13 cellular contexts compared by ENCODE assay signal in the genomic region with DNA sequence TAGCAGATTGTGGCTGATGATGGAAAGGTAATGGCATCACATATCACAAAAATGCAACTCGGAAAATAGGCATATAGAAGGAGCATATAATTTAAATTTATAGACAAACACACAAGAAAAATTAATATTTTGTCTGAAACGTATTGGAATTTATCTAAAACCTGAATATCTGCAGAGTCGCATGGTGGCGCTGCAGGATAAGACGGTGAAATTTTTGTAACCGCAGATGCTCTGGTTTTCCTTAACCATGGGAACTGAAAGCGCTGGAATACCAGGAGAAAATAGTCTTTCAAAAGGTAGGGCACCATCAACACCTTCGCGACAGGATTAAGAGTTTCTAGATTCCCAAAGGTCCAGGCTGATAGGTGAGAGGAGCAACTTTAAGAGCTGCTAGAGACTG. TPM values are rescaled to one million over a fixed set of nuclear protein-coding genes. Genes with fewer than 3 reads are reported as not detected.
A peak's percentile ranks its signal among the peaks of the same experiment; 100 is the strongest.
DNase-seq lines count a peak whose midpoint lies in the region; ATAC-seq, FAIRE-seq and TF ChIP-seq lines count a peak whose summit lies in the region.
"Had no signal": no experiment of that assay in that cellular context is flagged by ENCODE, and none has a peak within 500 bp of the region (broad histone marks: within the 10 kb centered on the region; RNA-seq: fewer than 3 reads in every experiment).

No MANE protein-coding gene starts in this region.

- FAIRE-seq in GM19239 (lab: Jason Lieb, UNC), result no peak

- peaks cover 25% of the 10 kb centered on the region for H3K36me3 Mint-ChIP-seq in WTC11
- H3K36me3 Mint-ChIP-seq in glutamatergic neuron (ENCODE audit: unreplicated experiment), result peaks cover 35% of the 10 kb centered on the region
- H3K36me3 Mint-ChIP-seq in activated CD4-positive, alpha-beta memory T cell treated with anti-CD3 and anti-CD28 coated beads for 36 hours, result peaks cover 21% of the 10 kb centered on the region
- H3K36me3 Mint-ChIP-seq in mesothelial cell of epicardium, result peaks cover 38% of the 10 kb centered on the region

- POLR2A ChIA-PET in WTC11 (lab: Charles Lee), result interaction anchor here (0.9 kb wide), 1 partner anchor 11 kb away, joined by 3 read pairs; a partner anchor contains a TSS
- POLR2A ChIA-PET in activated CD4-positive, alpha-beta memory T cell treated with anti-CD3 and anti-CD28 coated beads for 36 hours (lab: Charles Lee), result no interaction called here

- H3K4me1 Mint-ChIP-seq in WTC11 (peaks cover 5% of the 10 kb centered on the region), glutamatergic neuron (ENCODE audit: low read depth, unreplicated experiment) (no peaks in the 10 kb centered on the region), mesothelial cell of epicardium (no peaks in the 10 kb centered on the region)
- H3K4me1 Mint-ChIP-seq in activated CD4-positive, alpha-beta memory T cell treated with anti-CD3 and anti-CD28 coated beads for 36 hours (ENCODE audit: low read depth), result no peaks in the 10 kb centered on the region
- H3K4me1 Mint-ChIP-seq: activated naive CD4-positive, alpha-beta T cell treated with anti-CD3 and anti-CD28 coated beads, Interleukin-2, amount 10 ng/mL, durations not matched to agents 7 days and 5 days had no signal

- H3K9me3 Mint-ChIP-seq in WTC11 (peaks cover 22% of the 10 kb centered on the region), glutamatergic neuron (ENCODE audit: unreplicated experiment) (peaks cover 19% of the 10 kb centered on the region), mesothelial cell of epicardium (peaks cover 59% of the 10 kb centered on the region)
- H3K9me3 Mint-ChIP-seq in activated CD4-positive, alpha-beta memory T cell treated with anti-CD3 and anti-CD28 coated beads for 36 hours, result peaks cover 29% of the 10 kb centered on the region

- no peak for ATAC-seq in right cardiac atrium
- ATAC-seq in left cardiac atrium, result no peak
- ATAC-seq in WTC11, result peak; percentile 64
- ATAC-seq: stimulated activated naive CD8-positive, alpha-beta T cell treated with anti-CD3 and anti-CD28 coated beads, Interleukin-15, Interleukin-2, amounts not matched to agents 100 U/mL and 50 U/mL, for 24 hours had no signal

- H3K4me3 Mint-ChIP-seq in WTC11 (peak overlapping the region; percentile 69), glutamatergic neuron (ENCODE audit: unreplicated experiment) (peak overlapping the region; percentile 82), mesothelial cell of epicardium (no peak overlapping the region)
- no peak overlapping the region for H3K4me3 Mint-ChIP-seq in activated CD4-positive, alpha-beta memory T cell treated with anti-CD3 and anti-CD28 coated beads for 36 hours
- H3K4me3 Mint-ChIP-seq: activated naive CD4-positive, alpha-beta T cell treated with anti-CD3 and anti-CD28 coated beads, Interleukin-2, amount 10 ng/mL, durations not matched to agents 7 days and 5 days had no signal

- peaks cover 6% of the 10 kb centered on the region for H3K9me3 ChIP-seq in right cardiac atrium (ENCODE audit: control insufficient read depth, low read length)

- no peaks in the 10 kb centered on the region for H3K27me3 ChIP-seq in right cardiac atrium (ENCODE audit: control insufficient read depth, insufficient read depth)

- 5% methylated on average over 9 of the region's 9 CpGs for WGBS in right cardiac atrium

- H3K27ac ChIP-seq in right cardiac atrium (ENCODE audit: low read length), result no peak overlapping the region

- H3K4me3 ChIP-seq in right cardiac atrium (ENCODE audit: low read length), result peak overlapping the region; percentile 30

- no peak overlapping the region for H3K27ac Mint-ChIP-seq in WTC11
- peak overlapping the region; percentile 86 for H3K27ac Mint-ChIP-seq in glutamatergic neuron (ENCODE audit: unreplicated experiment)
- H3K27ac Mint-ChIP-seq in activated CD4-positive, alpha-beta memory T cell treated with anti-CD3 and anti-CD28 coated beads for 36 hours, result no peak overlapping the region
- H3K27ac Mint-ChIP-seq in mesothelial cell of epicardium, result no peak overlapping the region
- H3K27ac Mint-ChIP-seq: activated naive CD4-positive, alpha-beta T cell treated with anti-CD3 and anti-CD28 coated beads, Interleukin-2, amount 10 ng/mL, durations not matched to agents 7 days and 5 days had no signal

- TF ChIP-seq CTCF in WTC11 (IDR thresholded peaks at IDR 0.05), result peak; percentile 45
- TF ChIP-seq CTCF in glutamatergic neuron (IDR thresholded peaks at IDR 0.05; ENCODE audit: partially characterized antibody, unreplicated experiment), result no peak
- TF ChIP-seq CTCF in mesothelial cell of epicardium (IDR thresholded peaks at IDR 0.05; ENCODE audit: unreplicated experiment), result no peak

- intact Hi-C loops in right cardiac atrium (cut with DNase I), result loop anchor here in 1 of 4 donors (10.0 kb wide), 1 partner anchor 171 kb away; a partner anchor contains a TSS
- intact Hi-C loops in left cardiac atrium (cut with DNase I), result no loop called here
- intact Hi-C loops in activated CD4-positive, alpha-beta memory T cell treated with anti-CD3 and anti-CD28 coated beads for 36 hours (cut with micrococcal nuclease), result no loop called here

- no peak for DNase-seq in right cardiac atrium
- no peak for DNase-seq in left cardiac atrium
- DNase-seq in WTC11 (ENCODE audit: low spot score), result peak; percentile 47
- no peak for DNase-seq in glutamatergic neuron
- no peak for DNase-seq in activated CD4-positive, alpha-beta memory T cell treated with anti-CD3 and anti-CD28 coated beads for 36 hours
- no peak for DNase-seq in GM19239 (ENCODE audit: insufficient read length, low spot score)
- DNase-seq in mesothelial cell of epicardium (ENCODE audit: low spot score in 2 of 2, unreplicated experiment in 2 of 2), result no peak
- no peak for DNase-seq in epidermal melanocyte (ENCODE audit: insufficient read length, low spot score)
- DNase-seq: activated naive CD4-positive, alpha-beta T cell treated with anti-CD3 and anti-CD28 coated beads, Interleukin-2, amount 10 ng/mL, durations not matched to agents 7 days and 5 days; C1 segment of cervical spinal cord; midbrain; stimulated activated CD4-positive, alpha-beta T cell treated with anti-CD3 and anti-CD28 coated beads, Interleukin-15, amount 100 ng/mL, for 24 hours; stimulated activated naive CD8-positive, alpha-beta T cell treated with anti-CD3 and anti-CD28 coated beads, Interleukin-15, Interleukin-2, amounts not matched to agents 100 U/mL and 50 U/mL, for 24 hours had no signal

- H3K27me3 Mint-ChIP-seq in WTC11 (ENCODE audit: low read depth) (peaks cover 3% of the 10 kb centered on the region; the same call in 1 of the 2 replicates), glutamatergic neuron (ENCODE audit: unreplicated experiment) (peaks cover 5% of the 10 kb centered on the region), mesothelial cell of epicardium (ENCODE audit: low read depth) (no peaks in the 10 kb centered on the region)
- H3K27me3 Mint-ChIP-seq in activated CD4-positive, alpha-beta memory T cell treated with anti-CD3 and anti-CD28 coated beads for 36 hours, result peaks cover 29% of the 10 kb centered on the region

- no peaks in the 10 kb centered on the region for H3K4me1 ChIP-seq in right cardiac atrium (ENCODE audit: control insufficient read depth, insufficient read depth, low read length)

- CTCF ChIA-PET in WTC11 (lab: Charles Lee), result interaction anchor here (0.6 to 2.2 kb wide), 37 partner anchors 10 to 365 kb away, joined by 3 to 37 read pairs (median 5); a partner anchor contains a TSS
- CTCF ChIA-PET in activated CD4-positive, alpha-beta memory T cell treated with anti-CD3 and anti-CD28 coated beads for 36 hours (lab: Charles Lee), result interaction anchor here (0.7 kb wide), 1 partner anchor 136 kb away, joined by 4 read pairs; a partner anchor contains a TSS

TF ChIP-seq in WTC11, 78 proteins besides CTCF, POLR2A, EP300 and RAD21 (continues in another document):
- TF ChIP-seq, protein P1, sequence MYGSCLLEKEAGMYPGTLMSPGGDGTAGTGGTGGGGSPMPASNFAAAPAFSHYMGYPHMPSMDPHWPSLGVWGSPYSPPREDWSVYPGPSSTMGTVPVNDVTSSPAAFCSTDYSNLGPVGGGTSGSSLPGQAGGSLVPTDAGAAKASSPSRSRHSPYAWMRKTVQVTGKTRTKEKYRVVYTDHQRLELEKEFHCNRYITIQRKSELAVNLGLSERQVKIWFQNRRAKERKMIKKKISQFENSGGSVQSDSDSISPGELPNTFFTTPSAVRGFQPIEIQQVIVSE (CRISPR knock-in tag; IDR thresholded peaks at IDR 0.05; ENCODE audit: borderline replicate concordance), result no peak
- TF ChIP-seq SP1 (CRISPR knock-in tag; conservative IDR thresholded peaks at IDR 0.05), result no peak

RNA-seq across cellular contexts. Expression of a gene that starts 11.0 kb away (rescaled TPM):
- 1 to 10 TPM; 4.3 to 5.9 (median 5.3) TPM for total RNA-seq in right cardiac atrium
- 2.3 TPM for polyA plus RNA-seq in right cardiac atrium
- total RNA-seq in left cardiac atrium, result 1 to 10 TPM; 3.9 to 5.8 TPM
- total RNA-seq in WTC11 (2021), result 2.6 to 3.5 TPM (median 2.8 TPM) in 3 replicates
- 16.5 TPM for total RNA-seq in glutamatergic neuron (ENCODE audit: unreplicated experiment)
- total RNA-seq in activated CD4-positive, alpha-beta memory T cell treated with anti-CD3 and anti-CD28 coated beads for 36 hours, result not detected
- 7.1 to 8.6 TPM (median 7.7 TPM) in 3 replicates for total RNA-seq in mesothelial cell of epicardium

RNA-seq across cellular contexts. Expression of a gene that starts 11.1 kb away (rescaled TPM):
- total RNA-seq in right cardiac atrium (1 to 10 TPM; 2.9 to 6.7 (median 5.3) TPM), left cardiac atrium (1 to 10 TPM; 4.5 to 5.7 TPM), WTC11 (2021) (7.7 to 8.7 TPM (median 8.4 TPM) in 3 replicates), glutamatergic neuron (ENCODE audit: unreplicated experiment) (29.5 TPM), mesothelial cell of epicardium (2.2 to 2.4 TPM (median 2.3 TPM) in 3 replicates)
- polyA plus RNA-seq in right cardiac atrium, result 2.5 TPM
- not detected for total RNA-seq in activated CD4-positive, alpha-beta memory T cell treated with anti-CD3 and anti-CD28 coated beads for 36 hours

RNA-seq across cellular contexts. Expression of a gene that starts 20.4 kb away (rescaled TPM):
- 1 to 10 TPM; 4.3 to 5.8 (median 5.3) TPM for total RNA-seq in right cardiac atrium
- 1.7 TPM for polyA plus RNA-seq in right cardiac atrium
- 1 to 10 TPM; 3.5 to 5.3 TPM for total RNA-seq in left cardiac atrium
- 2.2 to 2.9 TPM (median 2.6 TPM) in 3 replicates for total RNA-seq in WTC11 (2021)
- 12.7 TPM for total RNA-seq in glutamatergic neuron (ENCODE audit: unreplicated experiment)
- total RNA-seq in activated CD4-positive, alpha-beta memory T cell treated with anti-CD3 and anti-CD28 coated beads for 36 hours, result not detected
- 7.8 to 8.0 TPM (median 8.0 TPM) in 3 replicates for total RNA-seq in mesothelial cell of epicardium

RNA-seq across cellular contexts. Expression of a gene that starts 25.6 kb away (rescaled TPM):
- 1 to 10 TPM; 1.7 to 3.3 (median 2.8) TPM for total RNA-seq in right cardiac atrium
- polyA plus RNA-seq in right cardiac atrium, result 0.72 TPM
- total RNA-seq in left cardiac atrium, result 1 to 10 TPM; 2.4 to 2.6 TPM
- 2.7 to 3.1 TPM (median 3.1 TPM) in 3 replicates for total RNA-seq in WTC11 (2021)
- total RNA-seq in glutamatergic neuron (ENCODE audit: unreplicated experiment), result 14.4 TPM
- total RNA-seq in activated CD4-positive, alpha-beta memory T cell treated with anti-CD3 and anti-CD28 coated beads for 36 hours, result not detected
- 5.8 to 6.4 TPM (median 6.1 TPM) in 3 replicates for total RNA-seq in mesothelial cell of epicardium

RNA-seq across cellular contexts. Expression of a gene that starts 34.7 kb away (rescaled TPM):
- total RNA-seq in right cardiac atrium (1 to 10 TPM; 1.9 to 2.9 (median 2.5) TPM), left cardiac atrium (1 to 10 TPM; 1.8 to 3.3 TPM), WTC11 (2021) (0.61 to 1.2 TPM (median 0.92 TPM) in 3 replicates), glutamatergic neuron (ENCODE audit: unreplicated experiment) (10.6 TPM), mesothelial cell of epicardium (6.1 to 6.6 TPM (median 6.4 TPM) in 3 replicates)
- 0.48 TPM for polyA plus RNA-seq in right cardiac atrium
- total RNA-seq in activated CD4-positive, alpha-beta memory T cell treated with anti-CD3 and anti-CD28 coated beads for 36 hours, result not detected

Comparison
In these comparisons a context has a peak if more than half of its experiments do, and no peak if none do; other contexts are left out.
1. H3K4me3 Mint-ChIP-seq: peak in WTC11 (single experiment) and glutamatergic neuron (single experiment); none in activated CD4-positive, alpha-beta memory T cell treated with anti-CD3 and anti-CD28 coated beads for 36 hours (single experiment) and mesothelial cell of epicardium (single experiment).